ENCODE assay signal across 1 cellular context in the genomic region with DNA sequence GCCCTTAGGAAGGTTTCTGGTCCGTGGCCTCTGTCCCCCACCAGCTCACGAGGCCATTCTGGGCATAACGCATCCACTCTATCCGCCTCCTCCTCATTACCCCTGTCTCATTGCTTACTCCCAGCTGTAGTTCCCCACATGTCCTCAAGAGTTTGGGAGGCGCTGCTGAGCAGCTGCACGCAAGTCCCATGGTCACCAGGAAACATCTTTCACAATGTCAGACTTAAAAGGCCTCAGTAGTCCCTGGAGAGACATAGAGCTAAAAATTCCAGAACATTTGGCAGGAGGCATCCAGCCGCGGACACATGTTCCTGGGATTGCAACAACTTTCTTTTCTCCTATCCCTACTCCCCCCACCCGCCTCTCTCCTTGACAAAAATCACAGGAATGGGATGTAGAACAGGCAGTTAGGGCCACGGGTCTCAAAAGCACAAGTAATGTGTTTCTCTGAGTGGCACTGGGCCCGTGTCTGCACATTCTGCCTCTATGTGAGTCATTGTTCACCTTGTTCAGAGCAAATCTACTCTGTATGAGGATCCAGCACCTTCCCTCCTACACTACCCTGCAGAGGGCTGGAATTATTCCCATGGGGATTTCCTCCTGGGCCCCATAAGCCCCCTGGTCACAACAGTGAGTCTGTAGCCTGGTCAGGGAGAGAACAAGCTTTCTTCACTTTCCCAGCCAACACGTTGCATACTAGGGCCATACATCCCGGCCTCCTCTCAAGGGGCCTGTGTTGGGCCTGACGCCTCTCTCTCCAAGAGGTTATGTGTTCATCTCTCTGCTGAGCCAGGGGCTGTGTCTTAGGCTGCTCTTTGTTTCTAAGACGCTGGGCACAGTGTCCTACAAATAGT.
A peak's percentile ranks its signal among the peaks of the same experiment; 100 is the strongest.
TF ChIP-seq lines count a peak whose summit lies in the region.

No MANE protein-coding gene starts in this region.

TF ChIP-seq in K562, 482 proteins besides CTCF, POLR2A, EP300 and RAD21 (continues in another document):
- TF ChIP-seq NFIC (IDR thresholded peaks at IDR 0.05) (no peak), TEAD1 (CRISPR knock-in tag; IDR thresholded peaks at IDR 0.05) (0 out of 4 replicates have a peak, but pooled peaks of 1 of the 2 experiments have one; percentile 38), STAG1 (CRISPR knock-in tag; IDR thresholded peaks at IDR 0.05; ENCODE audit: borderline replicate concordance) (peak; percentile 13; the same call in 1 of the 2 replicates), CBFA2T2 (conservative IDR thresholded peaks at IDR 0.05) (no peak), CTBP1 (IDR thresholded peaks at IDR 0.05; ENCODE audit: borderline replicate concordance) (peak; percentile 56; the same call in 1 of the 2 replicates), JUND (IDR thresholded peaks at IDR 0.05; ENCODE audit: borderline replicate concordance, low read depth, low read length) (peak; percentile 46; the same call in 1 of the 2 replicates), JUND (tag; IDR thresholded peaks at IDR 0.05; ENCODE audit: borderline replicate concordance, low read depth, low read length) (no peak; the same call in 2 of the 3 replicates), ETV6 (IDR thresholded peaks at IDR 0.05; ENCODE audit: borderline replicate concordance in 1 of 2, low read depth in 2 of 2, low read length in 1 of 2) (0 out of 4 replicates have a peak, but pooled peaks of 1 of the 2 experiments have one; percentile 21), ETV6 (CRISPR knock-in tag; IDR thresholded peaks at IDR 0.05; ENCODE audit: borderline replicate concordance) (no peak), ZNF239 (CRISPR knock-in tag; IDR thresholded peaks at IDR 0.05) (no peak), HEY1 (CRISPR knock-in tag; IDR thresholded peaks at IDR 0.05; ENCODE audit: borderline replicate concordance) (no peak), ARID1B (IDR thresholded peaks at IDR 0.05) (no peak), ZNF133 (CRISPR knock-in tag; IDR thresholded peaks at IDR 0.05) (no peak), RFX1 (IDR thresholded peaks at IDR 0.05) (no peak), CREM (IDR thresholded peaks at IDR 0.05; ENCODE audit: low read depth) (peak; percentile 65; the same call in 1 of the 2 replicates), SMAD3 (CRISPR knock-in tag; conservative IDR thresholded peaks at IDR 0.05) (no peak), POLR3A (IDR thresholded peaks at IDR 0.05; ENCODE audit: borderline replicate concordance, extremely low read depth, insufficient read depth, insufficient read length) (no peak)
- TF ChIP-seq, protein P1, sequence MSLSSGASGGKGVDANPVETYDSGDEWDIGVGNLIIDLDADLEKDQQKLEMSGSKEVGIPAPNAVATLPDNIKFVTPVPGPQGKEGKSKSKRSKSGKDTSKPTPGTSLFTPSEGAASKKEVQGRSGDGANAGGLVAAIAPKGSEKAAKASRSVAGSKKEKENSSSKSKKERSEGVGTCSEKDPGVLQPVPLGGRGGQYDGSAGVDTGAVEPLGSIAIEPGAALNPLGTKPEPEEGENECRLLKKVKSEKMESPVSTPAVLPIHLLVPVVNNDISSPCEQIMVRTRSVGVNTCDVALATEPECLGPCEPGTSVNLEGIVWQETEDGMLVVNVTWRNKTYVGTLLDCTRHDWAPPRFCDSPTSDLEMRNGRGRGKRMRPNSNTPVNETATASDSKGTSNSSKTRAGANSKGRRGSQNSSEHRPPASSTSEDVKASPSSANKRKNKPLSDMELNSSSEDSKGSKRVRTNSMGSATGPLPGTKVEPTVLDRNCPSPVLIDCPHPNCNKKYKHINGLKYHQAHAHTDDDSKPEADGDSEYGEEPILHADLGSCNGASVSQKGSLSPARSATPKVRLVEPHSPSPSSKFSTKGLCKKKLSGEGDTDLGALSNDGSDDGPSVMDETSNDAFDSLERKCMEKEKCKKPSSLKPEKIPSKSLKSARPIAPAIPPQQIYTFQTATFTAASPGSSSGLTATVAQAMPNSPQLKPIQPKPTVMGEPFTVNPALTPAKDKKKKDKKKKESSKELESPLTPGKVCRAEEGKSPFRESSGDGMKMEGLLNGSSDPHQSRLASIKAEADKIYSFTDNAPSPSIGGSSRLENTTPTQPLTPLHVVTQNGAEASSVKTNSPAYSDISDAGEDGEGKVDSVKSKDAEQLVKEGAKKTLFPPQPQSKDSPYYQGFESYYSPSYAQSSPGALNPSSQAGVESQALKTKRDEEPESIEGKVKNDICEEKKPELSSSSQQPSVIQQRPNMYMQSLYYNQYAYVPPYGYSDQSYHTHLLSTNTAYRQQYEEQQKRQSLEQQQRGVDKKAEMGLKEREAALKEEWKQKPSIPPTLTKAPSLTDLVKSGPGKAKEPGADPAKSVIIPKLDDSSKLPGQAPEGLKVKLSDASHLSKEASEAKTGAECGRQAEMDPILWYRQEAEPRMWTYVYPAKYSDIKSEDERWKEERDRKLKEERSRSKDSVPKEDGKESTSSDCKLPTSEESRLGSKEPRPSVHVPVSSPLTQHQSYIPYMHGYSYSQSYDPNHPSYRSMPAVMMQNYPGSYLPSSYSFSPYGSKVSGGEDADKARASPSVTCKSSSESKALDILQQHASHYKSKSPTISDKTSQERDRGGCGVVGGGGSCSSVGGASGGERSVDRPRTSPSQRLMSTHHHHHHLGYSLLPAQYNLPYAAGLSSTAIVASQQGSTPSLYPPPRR (CRISPR knock-in tag; IDR thresholded peaks at IDR 0.05; ENCODE audit: borderline replicate concordance): no peak
- TF ChIP-seq, protein P2, sequence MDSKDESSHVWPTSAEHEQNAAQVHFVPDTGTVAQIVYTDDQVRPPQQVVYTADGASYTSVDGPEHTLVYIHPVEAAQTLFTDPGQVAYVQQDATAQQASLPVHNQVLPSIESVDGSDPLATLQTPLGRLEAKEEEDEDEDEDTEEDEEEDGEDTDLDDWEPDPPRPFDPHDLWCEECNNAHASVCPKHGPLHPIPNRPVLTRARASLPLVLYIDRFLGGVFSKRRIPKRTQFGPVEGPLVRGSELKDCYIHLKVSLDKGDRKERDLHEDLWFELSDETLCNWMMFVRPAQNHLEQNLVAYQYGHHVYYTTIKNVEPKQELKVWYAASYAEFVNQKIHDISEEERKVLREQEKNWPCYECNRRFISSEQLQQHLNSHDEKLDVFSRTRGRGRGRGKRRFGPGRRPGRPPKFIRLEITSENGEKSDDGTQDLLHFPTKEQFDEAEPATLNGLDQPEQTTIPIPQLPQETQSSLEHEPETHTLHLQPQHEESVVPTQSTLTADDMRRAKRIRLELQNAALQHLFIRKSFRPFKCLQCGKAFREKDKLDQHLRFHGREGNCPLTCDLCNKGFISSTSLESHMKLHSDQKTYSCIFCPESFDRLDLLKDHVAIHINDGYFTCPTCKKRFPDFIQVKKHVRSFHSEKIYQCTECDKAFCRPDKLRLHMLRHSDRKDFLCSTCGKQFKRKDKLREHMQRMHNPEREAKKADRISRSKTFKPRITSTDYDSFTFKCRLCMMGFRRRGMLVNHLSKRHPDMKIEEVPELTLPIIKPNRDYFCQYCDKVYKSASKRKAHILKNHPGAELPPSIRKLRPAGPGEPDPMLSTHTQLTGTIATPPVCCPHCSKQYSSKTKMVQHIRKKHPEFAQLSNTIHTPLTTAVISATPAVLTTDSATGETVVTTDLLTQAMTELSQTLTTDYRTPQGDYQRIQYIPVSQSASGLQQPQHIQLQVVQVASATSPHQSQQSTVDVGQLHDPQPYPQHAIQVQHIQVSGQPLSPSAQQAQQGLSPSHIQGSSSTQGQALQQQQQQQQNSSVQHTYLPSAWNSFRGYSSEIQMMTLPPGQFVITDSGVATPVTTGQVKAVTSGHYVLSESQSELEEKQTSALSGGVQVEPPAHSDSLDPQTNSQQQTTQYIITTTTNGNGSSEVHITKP (IDR thresholded peaks at IDR 0.05; ENCODE audit: partially characterized antibody): no peak
- TF ChIP-seq, protein P3, sequence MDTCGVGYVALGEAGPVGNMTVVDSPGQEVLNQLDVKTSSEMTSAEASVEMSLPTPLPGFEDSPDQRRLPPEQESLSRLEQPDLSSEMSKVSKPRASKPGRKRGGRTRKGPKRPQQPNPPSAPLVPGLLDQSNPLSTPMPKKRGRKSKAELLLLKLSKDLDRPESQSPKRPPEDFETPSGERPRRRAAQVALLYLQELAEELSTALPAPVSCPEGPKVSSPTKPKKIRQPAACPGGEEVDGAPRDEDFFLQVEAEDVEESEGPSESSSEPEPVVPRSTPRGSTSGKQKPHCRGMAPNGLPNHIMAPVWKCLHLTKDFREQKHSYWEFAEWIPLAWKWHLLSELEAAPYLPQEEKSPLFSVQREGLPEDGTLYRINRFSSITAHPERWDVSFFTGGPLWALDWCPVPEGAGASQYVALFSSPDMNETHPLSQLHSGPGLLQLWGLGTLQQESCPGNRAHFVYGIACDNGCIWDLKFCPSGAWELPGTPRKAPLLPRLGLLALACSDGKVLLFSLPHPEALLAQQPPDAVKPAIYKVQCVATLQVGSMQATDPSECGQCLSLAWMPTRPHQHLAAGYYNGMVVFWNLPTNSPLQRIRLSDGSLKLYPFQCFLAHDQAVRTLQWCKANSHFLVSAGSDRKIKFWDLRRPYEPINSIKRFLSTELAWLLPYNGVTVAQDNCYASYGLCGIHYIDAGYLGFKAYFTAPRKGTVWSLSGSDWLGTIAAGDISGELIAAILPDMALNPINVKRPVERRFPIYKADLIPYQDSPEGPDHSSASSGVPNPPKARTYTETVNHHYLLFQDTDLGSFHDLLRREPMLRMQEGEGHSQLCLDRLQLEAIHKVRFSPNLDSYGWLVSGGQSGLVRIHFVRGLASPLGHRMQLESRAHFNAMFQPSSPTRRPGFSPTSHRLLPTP (IDR thresholded peaks at IDR 0.05; ENCODE audit: borderline replicate concordance, extremely low read depth, insufficient read length): no peak
- TF ChIP-seq, protein P4, sequence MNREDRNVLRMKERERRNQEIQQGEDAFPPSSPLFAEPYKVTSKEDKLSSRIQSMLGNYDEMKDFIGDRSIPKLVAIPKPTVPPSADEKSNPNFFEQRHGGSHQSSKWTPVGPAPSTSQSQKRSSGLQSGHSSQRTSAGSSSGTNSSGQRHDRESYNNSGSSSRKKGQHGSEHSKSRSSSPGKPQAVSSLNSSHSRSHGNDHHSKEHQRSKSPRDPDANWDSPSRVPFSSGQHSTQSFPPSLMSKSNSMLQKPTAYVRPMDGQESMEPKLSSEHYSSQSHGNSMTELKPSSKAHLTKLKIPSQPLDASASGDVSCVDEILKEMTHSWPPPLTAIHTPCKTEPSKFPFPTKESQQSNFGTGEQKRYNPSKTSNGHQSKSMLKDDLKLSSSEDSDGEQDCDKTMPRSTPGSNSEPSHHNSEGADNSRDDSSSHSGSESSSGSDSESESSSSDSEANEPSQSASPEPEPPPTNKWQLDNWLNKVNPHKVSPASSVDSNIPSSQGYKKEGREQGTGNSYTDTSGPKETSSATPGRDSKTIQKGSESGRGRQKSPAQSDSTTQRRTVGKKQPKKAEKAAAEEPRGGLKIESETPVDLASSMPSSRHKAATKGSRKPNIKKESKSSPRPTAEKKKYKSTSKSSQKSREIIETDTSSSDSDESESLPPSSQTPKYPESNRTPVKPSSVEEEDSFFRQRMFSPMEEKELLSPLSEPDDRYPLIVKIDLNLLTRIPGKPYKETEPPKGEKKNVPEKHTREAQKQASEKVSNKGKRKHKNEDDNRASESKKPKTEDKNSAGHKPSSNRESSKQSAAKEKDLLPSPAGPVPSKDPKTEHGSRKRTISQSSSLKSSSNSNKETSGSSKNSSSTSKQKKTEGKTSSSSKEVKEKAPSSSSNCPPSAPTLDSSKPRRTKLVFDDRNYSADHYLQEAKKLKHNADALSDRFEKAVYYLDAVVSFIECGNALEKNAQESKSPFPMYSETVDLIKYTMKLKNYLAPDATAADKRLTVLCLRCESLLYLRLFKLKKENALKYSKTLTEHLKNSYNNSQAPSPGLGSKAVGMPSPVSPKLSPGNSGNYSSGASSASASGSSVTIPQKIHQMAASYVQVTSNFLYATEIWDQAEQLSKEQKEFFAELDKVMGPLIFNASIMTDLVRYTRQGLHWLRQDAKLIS (CRISPR knock-in tag; IDR thresholded peaks at IDR 0.05): no peak
- TF ChIP-seq, protein P5, sequence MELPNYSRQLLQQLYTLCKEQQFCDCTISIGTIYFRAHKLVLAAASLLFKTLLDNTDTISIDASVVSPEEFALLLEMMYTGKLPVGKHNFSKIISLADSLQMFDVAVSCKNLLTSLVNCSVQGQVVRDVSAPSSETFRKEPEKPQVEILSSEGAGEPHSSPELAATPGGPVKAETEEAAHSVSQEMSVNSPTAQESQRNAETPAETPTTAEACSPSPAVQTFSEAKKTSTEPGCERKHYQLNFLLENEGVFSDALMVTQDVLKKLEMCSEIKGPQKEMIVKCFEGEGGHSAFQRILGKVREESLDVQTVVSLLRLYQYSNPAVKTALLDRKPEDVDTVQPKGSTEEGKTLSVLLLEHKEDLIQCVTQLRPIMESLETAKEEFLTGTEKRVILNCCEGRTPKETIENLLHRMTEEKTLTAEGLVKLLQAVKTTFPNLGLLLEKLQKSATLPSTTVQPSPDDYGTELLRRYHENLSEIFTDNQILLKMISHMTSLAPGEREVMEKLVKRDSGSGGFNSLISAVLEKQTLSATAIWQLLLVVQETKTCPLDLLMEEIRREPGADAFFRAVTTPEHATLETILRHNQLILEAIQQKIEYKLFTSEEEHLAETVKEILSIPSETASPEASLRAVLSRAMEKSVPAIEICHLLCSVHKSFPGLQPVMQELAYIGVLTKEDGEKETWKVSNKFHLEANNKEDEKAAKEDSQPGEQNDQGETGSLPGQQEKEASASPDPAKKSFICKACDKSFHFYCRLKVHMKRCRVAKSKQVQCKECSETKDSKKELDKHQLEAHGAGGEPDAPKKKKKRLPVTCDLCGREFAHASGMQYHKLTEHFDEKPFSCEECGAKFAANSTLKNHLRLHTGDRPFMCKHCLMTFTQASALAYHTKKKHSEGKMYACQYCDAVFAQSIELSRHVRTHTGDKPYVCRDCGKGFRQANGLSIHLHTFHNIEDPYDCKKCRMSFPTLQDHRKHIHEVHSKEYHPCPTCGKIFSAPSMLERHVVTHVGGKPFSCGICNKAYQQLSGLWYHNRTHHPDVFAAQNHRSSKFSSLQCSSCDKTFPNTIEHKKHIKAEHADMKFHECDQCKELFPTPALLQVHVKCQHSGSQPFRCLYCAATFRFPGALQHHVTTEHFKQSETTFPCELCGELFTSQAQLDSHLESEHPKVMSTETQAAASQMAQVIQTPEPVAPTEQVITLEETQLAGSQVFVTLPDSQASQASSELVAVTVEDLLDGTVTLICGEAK (IDR thresholded peaks at IDR 0.05): no peak
- TF ChIP-seq, protein P5 (CRISPR knock-in tag; IDR thresholded peaks at IDR 0.05): no peak
